17 cellular contexts compared by ENCODE assay signal in genomic region chr7:143504215-143504936, GRCh38. TPM values are rescaled to one million over a fixed set of nuclear protein-coding genes. Genes with fewer than 3 reads are reported as not detected.
A peak's percentile ranks its signal among the peaks of the same experiment; 100 is the strongest.
DNase-seq lines count a peak whose midpoint lies in the region; ATAC-seq, FAIRE-seq and TF ChIP-seq lines count a peak whose summit lies in the region.
"Had no signal": no experiment of that assay in that cellular context is flagged by ENCODE, and none has a peak within 500 bp of the region (broad histone marks: within the 10 kb centered on the region; RNA-seq: fewer than 3 reads in every experiment).

No MANE protein-coding gene starts in this region.

- no peak overlapping the region for H2AK5ac ChIP-seq in mesenchymal stem cell (ENCODE audit: low read length, severe bottlenecking)

- H3K27me3 ChIP-seq in mesenchymal stem cell (ENCODE audit: control insufficient read depth in 1 of 2, insufficient read depth in 1 of 2, low read length in 2 of 2), result no peaks in the 10 kb centered on the region
- H3K27me3 ChIP-seq: BLaER1 treated with 17β-estradiol and CSF1 and Interleukin-3, amounts not matched to agents 10 nM and 100 nM had no signal

- H3K4me1 ChIP-seq in mesenchymal stem cell (ENCODE audit: control insufficient read depth, insufficient read depth, low read depth, low read length), result no peaks in the 10 kb centered on the region

- H3K14ac ChIP-seq in mesenchymal stem cell (ENCODE audit: low read length in 2 of 2), result peak overlapping the region in 1 of 2 experiments; percentile 4

- peak overlapping the region; percentile 53 for H4K91ac ChIP-seq in mesenchymal stem cell (ENCODE audit: low read length)

- H3K4me2 ChIP-seq in mesenchymal stem cell (ENCODE audit: low read length, poor library complexity, severe bottlenecking), result no peak overlapping the region

- H2BK5ac ChIP-seq in mesenchymal stem cell (ENCODE audit: low read depth, low read length, poor library complexity, severe bottlenecking), result no peak overlapping the region

- no peak overlapping the region for H3K4me3 Mint-ChIP-seq in activated naive CD8-positive, alpha-beta T cell
- no peak overlapping the region for H3K4me3 Mint-ChIP-seq in activated naive CD8-positive, alpha-beta T cell treated with anti-CD3 and anti-CD28 coated beads, Interleukin-2, amount 50 U/mL, for 24 hours
- H3K4me3 Mint-ChIP-seq in WTC11, result no peak overlapping the region
- H3K4me3 Mint-ChIP-seq in activated CD4-positive, alpha-beta T cell treated with anti-CD3 and anti-CD28 coated beads, Interleukin-2, amount 10 ng/mL, durations not matched to agents 24 days and 14 days, result no peak overlapping the region

- no peaks in the 10 kb centered on the region for H3K9me3 Mint-ChIP-seq in activated naive CD8-positive, alpha-beta T cell (ENCODE audit: low read depth)
- no peaks in the 10 kb centered on the region for H3K9me3 Mint-ChIP-seq in activated naive CD8-positive, alpha-beta T cell treated with anti-CD3 and anti-CD28 coated beads, Interleukin-2, amount 50 U/mL, for 24 hours
- H3K9me3 Mint-ChIP-seq in WTC11, result no peaks in the 10 kb centered on the region
- peaks cover 8% of the 10 kb centered on the region for H3K9me3 Mint-ChIP-seq in activated CD4-positive, alpha-beta T cell treated with anti-CD3 and anti-CD28 coated beads, Interleukin-2, amount 10 ng/mL, durations not matched to agents 24 days and 14 days

- no peak overlapping the region for H3K4ac ChIP-seq in mesenchymal stem cell (ENCODE audit: low read depth in 1 of 2, low read length in 2 of 2)

- peak overlapping the region; percentile 21 for H4K8ac ChIP-seq in mesenchymal stem cell (ENCODE audit: low read length)

- peak overlapping the region in 1 of 2 experiments; percentile 30 for H3K18ac ChIP-seq in mesenchymal stem cell (ENCODE audit: low read depth in 1 of 2, low read length in 2 of 2)

- peaks cover 2% of the 10 kb centered on the region for H3K4me1 Mint-ChIP-seq in activated naive CD8-positive, alpha-beta T cell (ENCODE audit: low read depth)
- H3K4me1 Mint-ChIP-seq in activated naive CD8-positive, alpha-beta T cell treated with anti-CD3 and anti-CD28 coated beads, Interleukin-2, amount 50 U/mL, for 24 hours, result peaks cover 20% of the 10 kb centered on the region
- peaks cover 5% of the 10 kb centered on the region for H3K4me1 Mint-ChIP-seq in WTC11
- peaks cover 2% of the 10 kb centered on the region for H3K4me1 Mint-ChIP-seq in activated CD4-positive, alpha-beta T cell treated with anti-CD3 and anti-CD28 coated beads, Interleukin-2, amount 10 ng/mL, durations not matched to agents 24 days and 14 days

- no peak overlapping the region for H2BK120ac ChIP-seq in mesenchymal stem cell (ENCODE audit: low read depth, low read length)

- DNase-seq in activated naive CD8-positive, alpha-beta T cell treated with anti-CD3 and anti-CD28 coated beads, Interleukin-2, amount 50 U/mL, for 24 hours, result no peak
- DNase-seq in WTC11 (ENCODE audit: low spot score) (no peak), mesenchymal stem cell (no peak), COLO668 (lab: John Stamatoyannopoulos, UW; ENCODE audit: unreplicated experiment) (no peak), D721Med (ENCODE audit: insufficient read length, low spot score) (no peak)
- no peak for DNase-seq in activated CD4-positive, alpha-beta T cell treated with anti-CD3 and anti-CD28 coated beads, Interleukin-2, amount 10 ng/mL, durations not matched to agents 24 days and 14 days
- DNase-seq: EL, NCI-H187 treated with DMSO at 0.1 percent for 48 hours, NCI-H2171, NCI-H510A, SIG-M5 had no signal

- peaks cover 35% of the 10 kb centered on the region for H3K36me3 Mint-ChIP-seq in activated naive CD8-positive, alpha-beta T cell
- peaks cover 5% of the 10 kb centered on the region for H3K36me3 Mint-ChIP-seq in activated naive CD8-positive, alpha-beta T cell treated with anti-CD3 and anti-CD28 coated beads, Interleukin-2, amount 50 U/mL, for 24 hours (ENCODE audit: low read depth)
- no peaks in the 10 kb centered on the region for H3K36me3 Mint-ChIP-seq in WTC11
- no peaks in the 10 kb centered on the region for H3K36me3 Mint-ChIP-seq in activated CD4-positive, alpha-beta T cell treated with anti-CD3 and anti-CD28 coated beads, Interleukin-2, amount 10 ng/mL, durations not matched to agents 24 days and 14 days (ENCODE audit: low read depth)

- intact Hi-C loops in activated CD4-positive, alpha-beta T cell treated with anti-CD3 and anti-CD28 coated beads, Interleukin-2, amount 10 ng/mL, durations not matched to agents 24 days and 14 days (cut with micrococcal nuclease), result loop anchor here (10.0 kb wide), 1 partner anchor 260 kb away; no protein-coding TSS in a partner anchor

- no peak overlapping the region for H3K27ac ChIP-seq in mesenchymal stem cell (ENCODE audit: low read length, poor library complexity, severe bottlenecking)
- H3K27ac ChIP-seq: 22Rv1; BLaER1 treated with 17β-estradiol and CSF1 and Interleukin-3, amounts not matched to agents 10 nM and 100 nM had no signal

- no peak overlapping the region for H3K23ac ChIP-seq in mesenchymal stem cell (ENCODE audit: low read length in 2 of 2)

- H2BK15ac ChIP-seq in mesenchymal stem cell (ENCODE audit: low read depth, poor library complexity, severe bottlenecking), result no peak overlapping the region

- H3K27me3 Mint-ChIP-seq in activated naive CD8-positive, alpha-beta T cell, result no peaks in the 10 kb centered on the region
- H3K27me3 Mint-ChIP-seq in activated naive CD8-positive, alpha-beta T cell treated with anti-CD3 and anti-CD28 coated beads, Interleukin-2, amount 50 U/mL, for 24 hours, result no peaks in the 10 kb centered on the region
- no peaks in the 10 kb centered on the region; the same call in 1 of the 2 replicates for H3K27me3 Mint-ChIP-seq in WTC11 (ENCODE audit: low read depth)
- no peaks in the 10 kb centered on the region for H3K27me3 Mint-ChIP-seq in activated CD4-positive, alpha-beta T cell treated with anti-CD3 and anti-CD28 coated beads, Interleukin-2, amount 10 ng/mL, durations not matched to agents 24 days and 14 days

- CTCF ChIA-PET in WTC11 (lab: Charles Lee), result interaction anchor here (1.0 to 1.8 kb wide), 6 partner anchors 13 to 289 kb away, joined by 3 to 7 read pairs (median 4); no protein-coding TSS in a partner anchor

- ATAC-seq in activated naive CD8-positive, alpha-beta T cell treated with anti-CD3 and anti-CD28 coated beads, Interleukin-2, amount 50 U/mL, for 24 hours, result no peak
- ATAC-seq in WTC11 (peak; percentile 41; the same call in 1 of the 2 replicates), HG03378 (IDR thresholded peaks at IDR 0.05; ENCODE audit: unreplicated experiment) (no peak)

- WGBS in mesenchymal stem cell, result 92% methylated on average over 5 of the region's 5 CpGs

- no peak overlapping the region for H3K4me3 ChIP-seq in mesenchymal stem cell (ENCODE audit: insufficient read depth in 1 of 2, low read depth in 1 of 2, low read length in 2 of 2)
- H3K4me3 ChIP-seq: BLaER1 treated with 17β-estradiol and CSF1 and Interleukin-3, amounts not matched to agents 10 nM and 100 nM had no signal

- no peaks in the 10 kb centered on the region for H3K79me1 ChIP-seq in mesenchymal stem cell (replicated peaks; ENCODE audit: low read length, poor library complexity, severe bottlenecking)

- H3K9ac ChIP-seq in mesenchymal stem cell (ENCODE audit: low read length), result no peak overlapping the region
- H3K9ac ChIP-seq: BLaER1 treated with 17β-estradiol and CSF1 and Interleukin-3, amounts not matched to agents 10 nM and 100 nM had no signal

- TF ChIP-seq CTCF in WTC11 (IDR thresholded peaks at IDR 0.05) (no peak), D721Med (IDR thresholded peaks at IDR 0.05; ENCODE audit: insufficient read depth, missing control alignments) (no peak)

- POLR2A ChIA-PET in WTC11 (lab: Charles Lee), result no interaction called here

- no peak overlapping the region for H2BK12ac ChIP-seq in mesenchymal stem cell (ENCODE audit: low read length in 2 of 2)

- no peaks in the 10 kb centered on the region for H3K9me3 ChIP-seq in mesenchymal stem cell (ENCODE audit: control insufficient read depth, low read length)

- FAIRE-seq in D721Med (lab: Jason Lieb, UNC), result no peak

- no peak overlapping the region for H2AFZ ChIP-seq in mesenchymal stem cell (ENCODE audit: low read depth, low read length)

- peak overlapping the region; percentile 50 for H3K27ac Mint-ChIP-seq in activated naive CD8-positive, alpha-beta T cell
- H3K27ac Mint-ChIP-seq in activated naive CD8-positive, alpha-beta T cell treated with anti-CD3 and anti-CD28 coated beads, Interleukin-2, amount 50 U/mL, for 24 hours, result no peak overlapping the region
- no peak overlapping the region for H3K27ac Mint-ChIP-seq in WTC11
- H3K27ac Mint-ChIP-seq in activated CD4-positive, alpha-beta T cell treated with anti-CD3 and anti-CD28 coated beads, Interleukin-2, amount 10 ng/mL, durations not matched to agents 24 days and 14 days, result no peak overlapping the region

- H3K36me3 ChIP-seq in mesenchymal stem cell (ENCODE audit: control insufficient read depth in 1 of 2, insufficient read depth in 2 of 2, low read depth in 1 of 2, low read length in 2 of 2), result no peaks in the 10 kb centered on the region
- H3K36me3 ChIP-seq: BLaER1 treated with 17β-estradiol and CSF1 and Interleukin-3, amounts not matched to agents 10 nM and 100 nM had no signal

TF ChIP-seq in WTC11, 78 proteins besides CTCF, POLR2A, EP300 and RAD21 (continues in another document):
- TF ChIP-seq CDX4 (CRISPR knock-in tag; IDR thresholded peaks at IDR 0.05; ENCODE audit: borderline replicate concordance), result no peak
- no peak for TF ChIP-seq SOX15 (CRISPR knock-in tag; IDR thresholded peaks at IDR 0.05)

RNA-seq across cellular contexts. Expression of gene TAS2R41, which starts 26.7 kb away (rescaled TPM):
- 0.31 to 0.44 TPM in 2 of 3 replicates, not detected in the other for total RNA-seq in WTC11 (2021)
- not detected for polyA plus RNA-seq in mesenchymal stem cell (2013, experiment 1 of 2)
- polyA plus RNA-seq in mesenchymal stem cell (2013, experiment 2 of 2), result not detected
- not detected in 2 replicates for total RNA-seq in activated CD4-positive, alpha-beta T cell treated with anti-CD3 and anti-CD28 coated beads, Interleukin-2, amount 10 ng/mL, durations not matched to agents 24 days and 14 days
- total RNA-seq: H4, RPMI7951 had no signal
